8 cellular contexts compared by ENCODE assay signal in genomic region chr15:56365075-56365711, GRCh38. TPM values are rescaled to one million over a fixed set of nuclear protein-coding genes. Genes with fewer than 3 reads are reported as not detected.
DNase-seq lines count a peak whose midpoint lies in the region; TF ChIP-seq lines count a peak whose summit lies in the region.

TSS of gene TEX9 (plus strand) at chr15:56365426. CDS start at chr15:56365451, 25 bp downstream.

- H3K9me3 Mint-ChIP-seq in osteocyte (ENCODE audit: unreplicated experiment) = peaks cover 8% of the 10 kb centered on the region

- H3K4me1 Mint-ChIP-seq in osteocyte (ENCODE audit: unreplicated experiment) = peaks cover 6% of the 10 kb centered on the region

- H3K27ac ChIP-seq in SJCRH30 (peak within 1 kb of the TSS; percentile 39), thymus (ENCODE audit: low read depth) (no peak within 1 kb of the TSS)

- no peak for TF ChIP-seq CTCF in osteocyte (IDR thresholded peaks at IDR 0.05)

- H3K4me3 ChIP-seq in H7 (ENCODE audit: insufficient read depth, low read depth, low read length) (peak within 1 kb of the TSS; percentile 68), SJCRH30 (peak within 1 kb of the TSS; percentile 64), thymus (ENCODE audit: low read length) (peak within 1 kb of the TSS; percentile 76)

- under 1% methylated on average over 45 of the region's 45 CpGs for WGBS in thymus

- in situ Hi-C loops in G401 (cut with HindIII; ENCODE audit: low sequenced_read_pairs) = no loop called here

- H3K27me3 Mint-ChIP-seq in osteocyte (ENCODE audit: unreplicated experiment) = peaks cover 40% of the 10 kb centered on the region

- peak within 1 kb of the TSS; percentile 69 for H3K27ac Mint-ChIP-seq in osteocyte (ENCODE audit: unreplicated experiment)

- H3K36me3 Mint-ChIP-seq in osteocyte (ENCODE audit: unreplicated experiment) = no peaks in the 10 kb centered on the region

- no peaks in the 10 kb centered on the region for H3K27me3 ChIP-seq in H7 (ENCODE audit: control insufficient read depth, insufficient read depth, low read length)
- no peaks in the 10 kb centered on the region for H3K27me3 ChIP-seq in SJCRH30
- H3K27me3 ChIP-seq in thymus (ENCODE audit: control insufficient read depth, insufficient read depth) = no peaks in the 10 kb centered on the region

- H3K4me1 ChIP-seq in SJCRH30 (no peaks in the 10 kb centered on the region), thymus (ENCODE audit: control insufficient read depth, insufficient read depth, low read length) (peaks cover 4% of the 10 kb centered on the region)

- intact Hi-C loops in head of caudate nucleus (cut with DNase I) = no loop called here

- H3K9me3 ChIP-seq in SJCRH30 (replicated peaks) (no peaks in the 10 kb centered on the region), thymus (ENCODE audit: control insufficient read depth) (no peaks in the 10 kb centered on the region)

- no peaks in the 10 kb centered on the region for H3K36me3 ChIP-seq in H7 (replicated peaks; ENCODE audit: control insufficient read depth, insufficient read depth, low read length)
- no peaks in the 10 kb centered on the region for H3K36me3 ChIP-seq in SJCRH30
- no peaks in the 10 kb centered on the region for H3K36me3 ChIP-seq in thymus (ENCODE audit: control insufficient read depth, insufficient read depth)

- DNase-seq in G401 (ENCODE audit: low spot score) = peak; percentile 70
- DNase-seq in H7 = peak; percentile 80
- DNase-seq in LoVo (ENCODE audit: low spot score) = peak; percentile 95
- peak; percentile 90 to 91 for DNase-seq in SJCRH30
- peak; percentile 67 for DNase-seq in activated naive CD4-positive, alpha-beta T cell treated with anti-CD3 and anti-CD28 coated beads, Interleukin-2, amount 50 U/mL, for 16 hours
- DNase-seq in head of caudate nucleus = peak; percentile 69 to 94 (median 87)
- peak; percentile 94 for DNase-seq in osteocyte (ENCODE audit: extremely low spot score, unreplicated experiment)

- peak within 1 kb of the TSS; percentile 83 for H3K4me3 Mint-ChIP-seq in osteocyte (ENCODE audit: unreplicated experiment)

RNA-seq across cellular contexts. Expression of gene TEX9, which starts in this region (rescaled TPM):
- total RNA-seq in G401 (2014; rRNA removed; shearing (Covaris generic)) = 6.4 and 10.8 TPM in 2 replicates
- total RNA-seq in H7 (2014; rRNA removed; shearing (Covaris generic)) = 7.2 and 8.8 TPM in 2 replicates
- total RNA-seq in SJCRH30 (2014; rRNA removed; shearing (Covaris generic)) = 3.4 and 4.4 TPM in 2 replicates
- total RNA-seq in osteocyte = 2.4 and 4.3 TPM in 2 replicates
- polyA plus RNA-seq in thymus = 3.5 TPM
